In the genomic region with DNA sequence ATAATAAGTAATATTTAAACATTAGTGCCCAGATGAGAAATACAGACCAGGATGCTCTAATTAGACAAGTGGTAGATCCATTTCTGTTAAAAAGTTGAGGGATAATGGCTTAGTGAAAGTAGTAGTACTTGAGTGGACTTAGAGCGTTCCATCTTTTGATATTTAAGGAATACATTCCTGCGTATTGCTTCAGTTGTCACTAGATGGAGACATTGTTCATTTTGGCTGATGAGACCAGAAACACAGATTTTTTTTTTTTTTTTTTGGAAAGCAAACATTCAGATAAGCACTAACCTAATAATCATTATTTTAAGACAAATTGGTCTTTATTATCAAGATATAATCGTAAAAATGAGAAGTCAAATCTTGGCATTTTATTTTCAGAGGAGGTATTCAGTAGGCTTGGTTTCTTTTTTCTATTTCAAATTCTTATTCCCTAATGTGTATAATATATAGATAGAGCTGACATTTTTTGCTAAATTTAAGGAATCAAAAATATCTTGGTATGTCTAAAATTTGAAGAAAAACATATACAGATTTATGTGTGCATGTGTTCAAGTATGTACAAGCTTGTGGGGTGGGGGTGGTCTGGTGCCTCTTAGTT, we compare ENCODE assay signal across 9 cellular contexts.
A peak's percentile ranks its signal among the peaks of the same experiment; 100 is the strongest.
DNase-seq lines count a peak whose midpoint lies in the region; ATAC-seq and TF ChIP-seq lines count a peak whose summit lies in the region.
"Had no signal": no experiment of that assay in that cellular context is flagged by ENCODE, and none has a peak within 500 bp of the region (broad histone marks: within the 10 kb centered on the region; RNA-seq: fewer than 3 reads in every experiment).

No MANE protein-coding gene starts in this region.

- TF ChIP-seq CTCF in Loucy (conservative IDR thresholded peaks at IDR 0.05; ENCODE audit: low read length) = peak; percentile 80
- TF ChIP-seq CTCF in liver (IDR thresholded peaks at IDR 0.05; ENCODE audit: low read depth, low read length, missing input control) = peak; percentile 40

- H3K27me3 ChIP-seq in Loucy (ENCODE audit: insufficient read depth, low read length, poor library complexity, severe bottlenecking) = no peaks in the 10 kb centered on the region
- H3K27me3 ChIP-seq in liver (ENCODE audit: control insufficient read depth in 4 of 4, insufficient read depth in 4 of 4, low read length in 3 of 4) = no peaks in the 10 kb centered on the region
- H3K27me3 ChIP-seq: neutrophil had no signal

- H2AFZ ChIP-seq in Loucy (ENCODE audit: low read length) = no peak overlapping the region

- no peaks in the 10 kb centered on the region for H4K20me1 ChIP-seq in Loucy (ENCODE audit: insufficient read depth, low read length, poor library complexity, severe bottlenecking)

- no peak overlapping the region for H3K27ac ChIP-seq in liver (ENCODE audit: low read depth in 1 of 2, low read length in 2 of 2)
- H3K27ac ChIP-seq: neutrophil had no signal

- no peaks in the 10 kb centered on the region for H3K79me2 ChIP-seq in Loucy (ENCODE audit: insufficient read depth, low read length)

- H3K4me1 ChIP-seq in Loucy (ENCODE audit: insufficient read depth, low read length, poor library complexity, severe bottlenecking) (no peaks in the 10 kb centered on the region), liver (ENCODE audit: control insufficient read depth in 4 of 4, insufficient read depth in 4 of 4, low read length in 3 of 4) (no peaks in the 10 kb centered on the region)

- no peaks in the 10 kb centered on the region for H3F3A ChIP-seq in Loucy (ENCODE audit: low read depth)

- H3K9me3 ChIP-seq in Loucy (ENCODE audit: insufficient read depth, low read depth, low read length) (no peaks in the 10 kb centered on the region), liver (ENCODE audit: control insufficient read depth in 4 of 4, low read length in 3 of 4) (no peaks in the 10 kb centered on the region)
- H3K9me3 ChIP-seq: neutrophil had no signal

- WGBS in liver = 37% methylated on average over 3 of the region's 3 CpGs

- DNase-seq in ELR (ENCODE audit: low read depth) = peak; percentile 63
- DNase-seq in amniotic epithelial cell (ENCODE audit: low read depth) = peak; percentile 50
- DNase-seq in stimulated activated CD4-positive, alpha-beta T cell treated with anti-CD3 and anti-CD28 coated beads, Interleukin-4, amount 100 ng/mL, for 24 hours = no peak
- no peak for DNase-seq in OCI-M2 (lab: John Stamatoyannopoulos, UW; ENCODE audit: unreplicated experiment)

- no peak overlapping the region for H3K4me3 ChIP-seq in Loucy (ENCODE audit: low read length, poor library complexity, severe bottlenecking)
- no peak overlapping the region for H3K4me3 ChIP-seq in liver (ENCODE audit: low read depth in 1 of 3, low read length in 3 of 3)

- H3K4me2 ChIP-seq in Loucy (ENCODE audit: low read depth, low read length, poor library complexity, severe bottlenecking) = no peak overlapping the region

- ATAC-seq in GM19397 (IDR thresholded peaks at IDR 0.05; ENCODE audit: unreplicated experiment) (no peak), GM19452 (IDR thresholded peaks at IDR 0.05; ENCODE audit: unreplicated experiment) (no peak)

- H3K9me2 ChIP-seq in Loucy (replicated peaks; ENCODE audit: low read depth, low read length) = no peaks in the 10 kb centered on the region

- H3K9ac ChIP-seq in Loucy (ENCODE audit: low read depth, low read length, poor library complexity, severe bottlenecking) = no peak overlapping the region
- H3K9ac ChIP-seq in liver (ENCODE audit: low read depth in 1 of 2, low read length in 2 of 2) = no peak overlapping the region

- peak; percentile 60 to 73 for TF ChIP-seq RAD21 in liver (IDR thresholded peaks at IDR 0.05)

- no peaks in the 10 kb centered on the region for H3K36me3 ChIP-seq in Loucy (ENCODE audit: insufficient read depth, low read length)
- no peaks in the 10 kb centered on the region for H3K36me3 ChIP-seq in liver (ENCODE audit: control insufficient read depth in 4 of 4, insufficient read depth in 3 of 4, low read depth in 1 of 4, low read length in 3 of 4)
- H3K36me3 ChIP-seq: neutrophil had no signal

TF ChIP-seq in liver, 16 proteins besides CTCF, POLR2A, EP300 and RAD21:
- no peak for TF ChIP-seq JUND (IDR thresholded peaks at IDR 0.05)

Comparison
In these comparisons a context has a peak if more than half of its experiments do, and no peak if none do; other contexts are left out.
1. DNase-seq: peak in ELR (single experiment) and amniotic epithelial cell (single experiment); none in stimulated activated CD4-positive, alpha-beta T cell treated with anti-CD3 and anti-CD28 coated beads, Interleukin-4, amount 100 ng/mL, for 24 hours (single experiment) and OCI-M2 (single experiment).